In the genomic region with DNA sequence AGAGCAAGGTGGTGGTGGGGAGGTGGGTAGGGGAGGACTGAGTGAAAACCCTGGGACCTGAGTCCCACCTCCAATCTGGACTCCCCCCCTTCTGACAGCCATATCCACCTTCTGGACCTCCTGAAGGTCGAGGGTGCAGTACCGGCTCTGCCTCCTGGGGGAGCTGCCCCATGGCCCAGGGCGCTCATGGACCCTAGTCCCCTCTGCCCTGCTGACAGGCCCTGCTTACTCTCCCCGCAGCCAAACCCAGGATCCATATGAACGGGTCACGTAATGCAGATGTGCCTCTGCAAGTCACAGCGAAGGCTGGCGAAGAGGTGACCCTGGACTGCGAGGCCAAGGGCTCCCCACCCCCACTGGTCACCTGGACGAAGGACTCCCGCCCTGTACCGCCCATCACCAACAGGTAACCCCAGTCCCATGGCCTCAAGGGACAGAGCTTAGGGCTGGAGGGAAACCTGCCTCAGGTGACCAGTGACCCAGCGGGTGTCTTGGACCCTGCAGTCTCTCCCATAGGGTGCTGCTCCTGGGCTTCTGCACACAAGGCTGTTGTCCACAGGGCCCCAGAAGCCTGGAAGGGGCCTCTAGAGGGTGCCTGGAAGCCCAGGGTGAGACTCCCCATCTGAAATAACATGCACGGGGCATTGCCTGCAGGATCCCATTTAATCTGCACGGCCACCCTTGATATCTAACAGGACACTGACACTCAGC, we compare ENCODE assay signal across 9 cellular contexts.
DNase-seq lines count a peak whose midpoint lies in the region; ATAC-seq lines count a peak whose summit lies in the region.
"Had no signal": no experiment of that assay in that cellular context is flagged by ENCODE, and none has a peak within 500 bp of the region (broad histone marks: within the 10 kb centered on the region; RNA-seq: fewer than 3 reads in every experiment).

No MANE protein-coding gene starts in this region.

- no peaks in the 10 kb centered on the region for H3K79me2 ChIP-seq in ACC112 (ENCODE audit: control insufficient read depth, insufficient read depth, low read length, unreplicated experiment)

- no peaks in the 10 kb centered on the region for H3K9me3 ChIP-seq in mesodermal cell (ENCODE audit: control insufficient read depth, low read length)

- peaks cover 34% of the 10 kb centered on the region for H3K27me3 Mint-ChIP-seq in activated naive CD8-positive, alpha-beta T cell treated with anti-CD3 and anti-CD28 coated beads, Interleukin-2, amount 50 U/mL, for 24 hours

- H3K4me3 Mint-ChIP-seq in activated naive CD8-positive, alpha-beta T cell treated with anti-CD3 and anti-CD28 coated beads, Interleukin-2, amount 50 U/mL, for 24 hours = no peak overlapping the region

- ATAC-seq in activated naive CD8-positive, alpha-beta T cell treated with anti-CD3 and anti-CD28 coated beads, Interleukin-2, amount 50 U/mL, for 24 hours = no peak
- ATAC-seq in HG02798 (IDR thresholded peaks at IDR 0.05; ENCODE audit: poor library complexity, unreplicated experiment) (no peak), HG03175 (IDR thresholded peaks at IDR 0.05; ENCODE audit: unreplicated experiment) (no peak)

- H3K4me3 ChIP-seq in ACC112 (ENCODE audit: low read depth, low read length) (0 out of 2 replicates have a peak overlapping the region, but pooled peaks have one; percentile 48), H7 (ENCODE audit: insufficient read depth, low read depth, low read length) (no peak overlapping the region), mesodermal cell (ENCODE audit: extremely low read depth, insufficient read depth, low read length, poor library complexity, severe bottlenecking) (no peak overlapping the region)

- H3K27me3 ChIP-seq in ACC112 (ENCODE audit: insufficient read depth, low read length) (peaks cover 35% of the 10 kb centered on the region), H7 (ENCODE audit: control insufficient read depth, insufficient read depth, low read length) (no peaks in the 10 kb centered on the region)

- H3K27ac Mint-ChIP-seq in activated naive CD8-positive, alpha-beta T cell treated with anti-CD3 and anti-CD28 coated beads, Interleukin-2, amount 50 U/mL, for 24 hours = no peak overlapping the region

- 81 to 84% methylated on average over 12 to 13 of the region's 15 CpGs for WGBS in mesodermal cell (ENCODE audit: insufficient coverage in 2 of 2), 2 experiments

- no peaks in the 10 kb centered on the region for H3K36me3 Mint-ChIP-seq in activated naive CD8-positive, alpha-beta T cell treated with anti-CD3 and anti-CD28 coated beads, Interleukin-2, amount 50 U/mL, for 24 hours (ENCODE audit: low read depth)

- H2AFZ ChIP-seq in ACC112 (ENCODE audit: low read length, unreplicated experiment) = no peak overlapping the region

- no peaks in the 10 kb centered on the region for H3K4me1 Mint-ChIP-seq in activated naive CD8-positive, alpha-beta T cell treated with anti-CD3 and anti-CD28 coated beads, Interleukin-2, amount 50 U/mL, for 24 hours

- DNase-seq in H7 = peak; percentile 94
- DNase-seq in activated naive CD8-positive, alpha-beta T cell treated with anti-CD3 and anti-CD28 coated beads, Interleukin-2, amount 50 U/mL, for 24 hours = peak; percentile 33
- DNase-seq in activated CD4-positive, CD25-positive, alpha-beta regulatory T cell treated with anti-CD3 and anti-CD28 coated beads, Interleukin-2, amount 50 U/mL, for 72 hours = no peak
- no peak for DNase-seq in hypothalamus (lab: John Stamatoyannopoulos, UW)
- DNase-seq: activated CD8-positive, alpha-beta memory T cell treated with anti-CD3 and anti-CD28 coated beads, Interleukin-2, amount 50 U/mL, for 4 hours had no signal

- no peaks in the 10 kb centered on the region for H3K9me3 Mint-ChIP-seq in activated naive CD8-positive, alpha-beta T cell treated with anti-CD3 and anti-CD28 coated beads, Interleukin-2, amount 50 U/mL, for 24 hours

- H3K27ac ChIP-seq in ACC112 (ENCODE audit: low read depth, low read length) = no peak overlapping the region
- H3K27ac ChIP-seq in mesodermal cell (ENCODE audit: low read depth, low read length, severe bottlenecking) = peak overlapping the region; percentile 33

- peaks cover 13% of the 10 kb centered on the region for H3K4me1 ChIP-seq in ACC112 (ENCODE audit: control insufficient read depth, insufficient read depth, low read length, unreplicated experiment)
- H3K4me1 ChIP-seq in mesodermal cell (ENCODE audit: control insufficient read depth, insufficient read depth, low read length, poor library complexity, severe bottlenecking) = peaks cover 24% of the 10 kb centered on the region

- H3K36me3 ChIP-seq in ACC112 (ENCODE audit: insufficient read depth, low read length) (no peaks in the 10 kb centered on the region), H7 (replicated peaks; ENCODE audit: control insufficient read depth, insufficient read depth, low read length) (no peaks in the 10 kb centered on the region; the same call in 1 of the 2 replicates), mesodermal cell (ENCODE audit: control insufficient read depth, insufficient read depth, low read length) (no peaks in the 10 kb centered on the region)

Comparison
In these comparisons a context has a peak if more than half of its experiments do, and no peak if none do; other contexts are left out.
1. DNase-seq: peak in H7 (single experiment) and activated naive CD8-positive, alpha-beta T cell treated with anti-CD3 and anti-CD28 coated beads, Interleukin-2, amount 50 U/mL, for 24 hours (single experiment); none in activated CD4-positive, CD25-positive, alpha-beta regulatory T cell treated with anti-CD3 and anti-CD28 coated beads, Interleukin-2, amount 50 U/mL, for 72 hours (single experiment) and hypothalamus (0 of 51).